In the genomic region with DNA sequence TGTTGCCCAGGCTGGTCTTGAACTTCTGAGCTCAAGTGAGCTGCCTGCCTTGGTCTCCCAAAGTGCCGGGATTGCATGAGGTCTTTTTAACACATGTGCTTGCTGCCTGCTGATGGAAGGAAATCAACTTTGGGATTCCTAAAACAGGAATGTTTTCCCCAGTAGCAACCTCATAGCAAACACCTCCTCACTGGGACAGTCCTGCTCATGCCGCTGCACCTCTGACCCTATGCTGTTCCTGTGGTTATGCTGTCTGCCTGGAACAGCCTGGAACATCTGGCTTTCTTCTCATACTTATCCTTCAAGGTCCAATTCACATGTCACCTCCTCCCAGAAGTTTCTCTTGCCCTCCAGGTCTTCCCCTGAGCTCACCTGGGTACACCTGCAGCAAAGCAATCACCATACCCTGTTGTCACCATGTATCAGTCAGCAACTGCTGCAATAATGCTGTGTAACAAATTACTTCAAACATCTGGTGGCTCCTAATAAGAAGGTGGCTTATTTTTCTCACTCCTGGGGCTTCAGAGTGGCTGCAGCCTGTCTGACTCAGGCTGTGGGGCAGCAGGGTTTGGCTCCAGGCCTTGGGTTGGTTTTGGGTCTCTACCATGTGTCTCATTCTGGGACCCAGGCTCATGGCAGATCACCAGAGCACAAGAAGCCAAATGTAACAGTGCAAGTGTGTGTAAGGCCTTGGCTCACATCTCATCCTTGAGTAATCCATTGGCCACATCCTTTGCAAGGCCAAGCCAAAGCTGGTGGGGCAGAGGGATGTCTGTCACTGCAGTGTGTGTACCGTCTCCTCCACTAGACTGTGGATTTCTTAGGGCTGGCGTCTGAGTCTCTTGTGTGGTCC, we compare ENCODE assay signal across 20 cellular contexts. TPM values are rescaled to one million over a fixed set of nuclear protein-coding genes. Genes with fewer than 3 reads are reported as not detected.
DNase-seq lines count a peak whose midpoint lies in the region; ATAC-seq, FAIRE-seq and TF ChIP-seq lines count a peak whose summit lies in the region.
"Had no signal": no experiment of that assay in that cellular context is flagged by ENCODE, and none has a peak within 500 bp of the region (broad histone marks: within the 10 kb centered on the region; RNA-seq: fewer than 3 reads in every experiment).

No MANE protein-coding gene starts in this region.

- BruUV-seq in HepG2 (replicated peaks; lab: Mats Ljungman, UMichigan), result no TSS peak

- H3K4me3 ChIP-seq in HepG2 (replicated peaks in 1 of 3; ENCODE audit: insufficient read depth in 1 of 3, low read depth in 2 of 3, low read length in 3 of 3), result no peak overlapping the region
- no peak overlapping the region for H3K4me3 ChIP-seq in right lobe of liver
- no peak overlapping the region for H3K4me3 ChIP-seq in fibroblast of the aortic adventitia (ENCODE audit: low read depth, low read length)

- peaks cover 2 to 25% of the 10 kb centered on the region in 2 experiments; a peak in 4 of 5 replicates for H3K27me3 ChIP-seq in HepG2 (ENCODE audit: control insufficient read depth in 1 of 2, insufficient read depth in 2 of 2, low read length in 2 of 2)
- no peaks in the 10 kb centered on the region for H3K27me3 ChIP-seq in right lobe of liver

- no peaks in the 10 kb centered on the region for H4K20me1 ChIP-seq in HepG2 (ENCODE audit: insufficient read depth, low read length)

- H3K36me3 ChIP-seq in HepG2 (replicated peaks in 1 of 2; ENCODE audit: control insufficient read depth in 1 of 2, insufficient read depth in 2 of 2, low read length in 2 of 2) (no peaks in the 10 kb centered on the region), right lobe of liver (no peaks in the 10 kb centered on the region)

- no peak for TF ChIP-seq EP300 in HepG2 (IDR thresholded peaks at IDR 0.05; ENCODE audit: low read depth in 2 of 2, low read length in 2 of 2)
- TF ChIP-seq EP300 in HepG2 (CRISPR knock-in tag; IDR thresholded peaks at IDR 0.05; ENCODE audit: borderline replicate concordance), result no peak

- in situ Hi-C loops in HepG2 (cut with HindIII; ENCODE audit: extremely low pct_ligation_motif_present, low pct_unique_long_range_greater_than_20kb), result no loop called here

- H3K9me3 ChIP-seq in HepG2 (ENCODE audit: low read length) (no peaks in the 10 kb centered on the region), right lobe of liver (no peaks in the 10 kb centered on the region)

- H3K4me1 ChIP-seq in HepG2 (ENCODE audit: insufficient read depth, low read length), result peaks cover 13% of the 10 kb centered on the region; the same call in 1 of the 2 replicates
- no peaks in the 10 kb centered on the region for H3K4me1 ChIP-seq in right lobe of liver

- intact Hi-C loops in HepG2 (cut with micrococcal nuclease; ENCODE audit: unreplicated experiment), result no loop called here
- intact Hi-C loops in right lobe of liver (cut with DNase I), result no loop called here

- no peak overlapping the region for H3K27ac Mint-ChIP-seq in activated T-cell treated with anti-CD3 and anti-CD28 coated beads, Interleukin-2, amount 50 U/mL, for 72 hours
- H3K27ac Mint-ChIP-seq: CD4-positive, alpha-beta T cell had no signal

- H3K4me3 Mint-ChIP-seq in activated T-cell treated with anti-CD3 and anti-CD28 coated beads, Interleukin-2, amount 50 U/mL, for 72 hours, result no peak overlapping the region
- H3K4me3 Mint-ChIP-seq: CD4-positive, alpha-beta T cell had no signal

- no peak for TF ChIP-seq RAD21 in HepG2 (CRISPR knock-in tag; IDR thresholded peaks at IDR 0.05)

- POLR2A ChIA-PET in HepG2 (lab: Yijun Ruan, JAX) (no interaction called here), GM10248 (lab: Yijun Ruan, JAX) (no interaction called here)

- no peaks in the 10 kb centered on the region for H3K4me1 Mint-ChIP-seq in activated T-cell treated with anti-CD3 and anti-CD28 coated beads, Interleukin-2, amount 50 U/mL, for 72 hours (ENCODE audit: low read depth)

- H2AFZ ChIP-seq in HepG2 (ENCODE audit: low read length), result no peak overlapping the region

- no peaks in the 10 kb centered on the region for H3K27me3 Mint-ChIP-seq in activated T-cell treated with anti-CD3 and anti-CD28 coated beads, Interleukin-2, amount 50 U/mL, for 72 hours (ENCODE audit: low read depth)
- H3K27me3 Mint-ChIP-seq: CD4-positive, alpha-beta T cell had no signal

- H3K9me3 Mint-ChIP-seq in activated T-cell treated with anti-CD3 and anti-CD28 coated beads, Interleukin-2, amount 50 U/mL, for 72 hours, result peaks cover 2 to 6% of the 10 kb centered on the region in 2 donors
- H3K9me3 Mint-ChIP-seq: CD4-positive, alpha-beta T cell had no signal

- TF ChIP-seq CTCF in HepG2 (CRISPR knock-in tag; IDR thresholded peaks at IDR 0.05), result no peak
- no peak for TF ChIP-seq CTCF in right lobe of liver (IDR thresholded peaks at IDR 0.05)
- no peak for TF ChIP-seq CTCF in fibroblast of the aortic adventitia (IDR thresholded peaks at IDR 0.05; ENCODE audit: insufficient read depth, low read length)
- TF ChIP-seq CTCF in GM10248 (IDR thresholded peaks at IDR 0.05; ENCODE audit: control extremely low read depth, extremely low read depth, low read depth, missing control alignments), result no peak

- whole genome bisulfite sequencing in HepG2 (ENCODE audit: low lambda C conversion rate), result 80% methylated on average over 4 of the region's 4 CpGs
- WGBS in right lobe of liver (ENCODE audit: insufficient coverage, low coverage, low lambda C conversion rate, missing lambda C conversion rate), result 88% methylated on average over 1 of the region's 4 CpGs

- no peak overlapping the region for H3K9ac ChIP-seq in HepG2 (ENCODE audit: insufficient read depth, low read depth, low read length)

- H3K27ac ChIP-seq in HepG2 (ENCODE audit: extremely low read length, insufficient read depth, low read length) (no peak overlapping the region), right lobe of liver (no peak overlapping the region)

- ATAC-seq in HepG2 (no peak), right lobe of liver (no peak)
- ATAC-seq in activated T-cell treated with anti-CD3 and anti-CD28 coated beads, Interleukin-2, amount 50 U/mL, for 72 hours (replicated peaks in 1 of 2), result no peak
- ATAC-seq: PC-3 had no signal

- CTCF ChIA-PET in HepG2 (lab: Yijun Ruan, JAX; ENCODE audit: low intra/inter-chr PET ratio, low total read pairs), result no interaction called here
- CTCF ChIA-PET in GM10248 (lab: Yijun Ruan, JAX), result no interaction called here

- DNase-seq in HepG2 (ENCODE audit: low spot score) (no peak), right lobe of liver (no peak), astrocyte of the hippocampus (ENCODE audit: low read depth, low spot score) (peak; percentile 22), fibroblast of the aortic adventitia (ENCODE audit: low read depth) (peak; percentile 72), NCI-H69 (lab: John Stamatoyannopoulos, UW) (no peak), GM10248 (ENCODE audit: extremely low spot score) (no peak)
- no peak for DNase-seq in activated T-cell treated with anti-CD3 and anti-CD28 coated beads, Interleukin-2, amount 50 U/mL, for 72 hours
- no peak for DNase-seq in activated naive CD4-positive, alpha-beta T cell treated with Interleukin-2 at 50 U/mL for 16 hours
- DNase-seq: 8988T; AML-193; Calu3; CD4-positive, alpha-beta T cell; KBM-7; NCI-H1048; NCI-H345; NCI-H526 treated with DMSO at 0.1 percent for 48 hours; PC-3; Right ventricle myocardium superior had no signal

- no peaks in the 10 kb centered on the region for H3K36me3 Mint-ChIP-seq in activated T-cell treated with anti-CD3 and anti-CD28 coated beads, Interleukin-2, amount 50 U/mL, for 72 hours (ENCODE audit: insufficient read depth in 2 of 2)

- H3K4me2 ChIP-seq in HepG2 (ENCODE audit: low read depth, low read length), result no peak overlapping the region

- TF ChIP-seq POLR2A in HepG2 (IDR thresholded peaks at IDR 0.05; ENCODE audit: insufficient read depth in 1 of 2, low read depth in 2 of 2, low read length in 2 of 2), result no peak
- TF ChIP-seq POLR2A in right lobe of liver (IDR thresholded peaks at IDR 0.05), result no peak

- no peak for FAIRE-seq in HepG2 (lab: Jason Lieb, UNC)
- FAIRE-seq: H1 had no signal

- no peaks in the 10 kb centered on the region for H3K79me2 ChIP-seq in HepG2 (ENCODE audit: insufficient read depth, low read length)

TF ChIP-seq in HepG2, 621 proteins besides CTCF, POLR2A, EP300 and RAD21 (continues in another document):
- no peak for TF ChIP-seq KLF9 (CRISPR knock-in tag; IDR thresholded peaks at IDR 0.05; ENCODE audit: low read depth)

RNA-seq across cellular contexts. Expression of gene SORCS2, which starts 59.4 kb away (rescaled TPM):
- 0.66 and 1.0 TPM in 2 replicates for total RNA-seq in HepG2 (2016; rRNA removed; fragmentation: Illumina TruSeq; extraction: Trizol)
- 0.09 and 0.10 TPM in 2 replicates for total RNA-seq in HepG2 (2016; cell fraction: cytosol; rRNA removed; fragmentation: Illumina TruSeq; extraction: Trizol; ENCODE audit: low read depth)
- 0.46 and 0.71 TPM in 2 replicates for total RNA-seq in HepG2 (2016; cell fraction: insoluble cytoplasmic fraction; rRNA removed; fragmentation: Illumina TruSeq; extraction: Trizol)
- total RNA-seq in HepG2 (2016; cell fraction: membrane; rRNA removed; fragmentation: Illumina TruSeq; extraction: Trizol), result 0.43 and 0.55 TPM in 2 replicates
- total RNA-seq in HepG2 (2016; cell fraction: nucleus; rRNA removed; fragmentation: Illumina TruSeq; extraction: Trizol), result 1.9 and 2.0 TPM in 2 replicates
- 0.82 and 2.6 TPM in 2 replicates for polyA plus RNA-seq in HepG2 (2011; rRNA removed)
- polyA plus RNA-seq in HepG2 (2011; cell fraction: cytosol; rRNA removed), result 0.35 and 0.82 TPM in 2 replicates
- 10.2 and 19.2 TPM in 2 replicates for polyA plus RNA-seq in HepG2 (2011; cell fraction: nucleus; rRNA removed)
- 3.3 and 4.5 TPM in 2 replicates for polyA plus RNA-seq in HepG2 (2012)
- polyA plus RNA-seq in HepG2 (2016; cell fraction: cytosol; fragmentation: Illumina TruSeq; extraction: Trizol; ENCODE audit: low read depth), result 0.06 and 0.07 TPM in 2 replicates
- polyA plus RNA-seq in HepG2 (2016; cell fraction: insoluble cytoplasmic fraction; fragmentation: Illumina TruSeq; extraction: Trizol; ENCODE audit: low read depth), result 0.38 and 1.0 TPM in 2 replicates
- 0.13 and 0.14 TPM in 2 replicates for polyA plus RNA-seq in HepG2 (2016; cell fraction: membrane; fragmentation: Illumina TruSeq; extraction: Trizol; ENCODE audit: low read depth)
- 2.4 and 2.8 TPM in 2 replicates for polyA plus RNA-seq in HepG2 (2016; cell fraction: nucleus; fragmentation: Illumina TruSeq; extraction: Trizol; ENCODE audit: insufficient read depth, low read depth)
- polyA minus RNA-seq in HepG2 (2011; rRNA and poly(A)+ RNA removed; ENCODE audit: low replicate concordance), result 1.1 and 3.6 TPM in 2 replicates
- 0.62 and 0.99 TPM in 2 replicates for polyA minus RNA-seq in HepG2 (2011; cell fraction: cytosol; rRNA and poly(A)+ RNA removed)
- 1.0 and 2.5 TPM in 2 replicates for polyA minus RNA-seq in HepG2 (2011; cell fraction: nucleus; rRNA and poly(A)+ RNA removed)
- 1 to 10 TPM in 5 of 6 experiments, under 1 TPM in 1; 0.18 to 6.2 (median 3.1) TPM for total RNA-seq in right lobe of liver
- total RNA-seq in fibroblast of the aortic adventitia (ENCODE audit: low replicate concordance), result 0.27 and 5.4 TPM in 2 replicates
- under 1 TPM; 0.05 to 0.07 TPM for total RNA-seq in activated T-cell treated with anti-CD3 and anti-CD28 coated beads, Interleukin-2, amount 50 U/mL, for 72 hours
- total RNA-seq: Calu3; CD4-positive, alpha-beta T cell; G401 had no signal

Comparison
In these comparisons a context has a peak if more than half of its experiments do, and no peak if none do; other contexts are left out.
1. DNase-seq: peak in astrocyte of the hippocampus (single experiment) and fibroblast of the aortic adventitia (single experiment); none in HepG2 (single experiment), right lobe of liver (0 of 3), activated T-cell treated with anti-CD3 and anti-CD28 coated beads, Interleukin-2, amount 50 U/mL, for 72 hours (0 of 2), NCI-H69 (single experiment), activated naive CD4-positive, alpha-beta T cell treated with Interleukin-2 at 50 U/mL for 16 hours (single experiment) and GM10248 (single experiment).